In the genomic region with DNA sequence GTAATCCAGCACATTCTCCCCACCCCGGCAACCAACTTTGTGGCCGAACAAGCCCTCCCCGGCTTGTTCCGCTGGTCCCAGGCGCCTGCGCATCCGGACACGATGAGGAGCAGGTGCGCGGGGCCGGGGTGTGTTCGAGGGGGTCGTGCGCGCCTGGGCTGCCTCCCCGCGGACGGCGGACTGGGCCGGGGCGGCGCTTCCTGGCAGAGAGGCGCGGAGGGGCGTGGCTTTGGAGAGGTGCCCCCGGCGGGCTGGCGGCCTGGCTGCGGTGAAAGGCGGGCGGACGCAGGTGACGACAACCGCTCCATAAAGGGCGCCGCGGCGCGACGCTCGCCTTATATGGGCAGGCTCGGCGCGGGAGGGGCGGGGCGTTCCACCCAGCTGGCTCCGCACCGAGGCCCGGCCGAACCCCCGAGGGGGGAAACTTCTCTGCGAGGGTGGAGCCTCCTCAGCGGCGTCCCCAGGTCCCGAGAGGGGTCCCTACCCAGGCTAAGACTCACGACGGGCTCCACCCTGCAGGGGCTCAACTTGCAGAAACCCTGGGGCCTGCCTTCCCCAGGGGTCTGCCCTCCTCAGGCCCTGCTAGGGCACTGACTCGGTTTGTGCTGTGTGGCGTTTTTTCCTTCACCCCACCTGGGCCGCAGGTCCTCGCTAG, we compare ENCODE assay signal across 8 cellular contexts. TPM values are rescaled to one million over a fixed set of nuclear protein-coding genes. Genes with fewer than 3 reads are reported as not detected.
A peak's percentile ranks its signal among the peaks of the same experiment; 100 is the strongest.
DNase-seq lines count a peak whose midpoint lies in the region; ATAC-seq, FAIRE-seq and TF ChIP-seq lines count a peak whose summit lies in the region.

No MANE protein-coding gene starts in this region.

- ATAC-seq in HG03097 (IDR thresholded peaks at IDR 0.05; ENCODE audit: low FRiP score, unreplicated experiment) (peak; percentile 46), left lung (peak; percentile 89), GM19351 (IDR thresholded peaks at IDR 0.05; ENCODE audit: unreplicated experiment) (no peak)

- peak in 1 of 2 donors; percentile 20 for TF ChIP-seq CTCF in left lung (IDR thresholded peaks at IDR 0.05)

- DNase-seq in GM18507 (ENCODE audit: extremely low spot score, insufficient read length, low read depth): peak; percentile 80
- DNase-seq in NCI-H510A treated with DMSO at 0.1 percent for 48 hours (lab: John Stamatoyannopoulos, UW): peak; percentile 92
- peak; percentile 96 for DNase-seq in activated CD4-positive, alpha-beta T cell treated with anti-CD3 and anti-CD28 coated beads, Interleukin-2, amount 50 U/mL, for 1 hour
- DNase-seq in cortex of kidney (lab: John Stamatoyannopoulos, UW): peak; percentile 44
- peak; percentile 93 to 99 for DNase-seq in left lung
- peak; percentile 94 to 98 for DNase-seq in stimulated activated CD4-positive, alpha-beta T cell treated with anti-CD3 and anti-CD28 coated beads, Interleukin-2, amount 100 ng/mL, for 24 hours

- intact Hi-C loops in left lung (cut with DNase I): no loop called here

- H3K4me3 ChIP-seq in left lung: peak overlapping the region; percentile 24 to 55

- H3K27ac ChIP-seq in left lung: peak overlapping the region; percentile 93 to 94

- no peaks in the 10 kb centered on the region for H3K27me3 ChIP-seq in left lung

- peak; percentile 60 for FAIRE-seq in GM18507 (lab: Jason Lieb, UNC)

- H3K36me3 ChIP-seq in left lung: no peaks in the 10 kb centered on the region

- H3K4me1 ChIP-seq in left lung: peaks cover 25 to 82% of the 10 kb centered on the region in 2 donors

- H3K9me3 ChIP-seq in left lung: no peaks in the 10 kb centered on the region

RNA-seq across cellular contexts. Expression of gene TXN2, which starts 26.4 kb away (rescaled TPM):
- total RNA-seq in left lung: 10 to 100 TPM; 64.4 to 65.3 TPM

RNA-seq across cellular contexts. Expression of gene FOXRED2, which starts 51.8 kb away (rescaled TPM):
- total RNA-seq in left lung: 10 to 100 TPM; 17.2 to 22.1 TPM

Comparison
In these comparisons a context has a peak if more than half of its experiments do, and no peak if none do; other contexts are left out.
1. DNase-seq: peak in every context shown above with its lines; median percentile 96 in activated CD4-positive, alpha-beta T cell treated with anti-CD3 and anti-CD28 coated beads, Interleukin-2, amount 50 U/mL, for 1 hour; 96 in left lung; 96 in stimulated activated CD4-positive, alpha-beta T cell treated with anti-CD3 and anti-CD28 coated beads, Interleukin-2, amount 100 ng/mL, for 24 hours; 92 in NCI-H510A treated with DMSO at 0.1 percent for 48 hours; 80 in GM18507; 44 in cortex of kidney.